Comparison of ENCODE assay signal across 18 cellular contexts in genomic region chr10:8279598-8279997, GRCh38.
A peak's percentile ranks its signal among the peaks of the same experiment; 100 is the strongest.
DNase-seq lines count a peak whose midpoint lies in the region; ATAC-seq and TF ChIP-seq lines count a peak whose summit lies in the region.
"Had no signal": no experiment of that assay in that cellular context is flagged by ENCODE, and none has a peak within 500 bp of the region (broad histone marks: within the 10 kb centered on the region; RNA-seq: fewer than 3 reads in every experiment).

No MANE protein-coding gene starts in this region.

- intact Hi-C loops in activated T-helper 1 cell treated with anti-CD3 and anti-CD28 coated beads, Interleukin-12 subunit alpha, Interleukin-12 subunit beta, Interleukin-2, Interleukin-4 antibody, amounts not matched to agents 30 ng/mL and 10 ng/mL and 1 ng/mL, durations not matched to agents 14 hours and 24 hours and 36 hours (cut with micrococcal nuclease), result no loop called here

- CTCF ChIA-PET in HEK293T (lab: Yijun Ruan, JAX), result no interaction called here

- POLR2A ChIA-PET in HEK293T (lab: Yijun Ruan, JAX), result no interaction called here

- H3K4me3 ChIP-seq in brain microvascular endothelial cell (ENCODE audit: low read depth, low read length), result no peak overlapping the region
- H3K4me3 ChIP-seq: Peyer's patch, testis had no signal

- H3K27ac Mint-ChIP-seq in activated T-helper 1 cell treated with anti-CD3 and anti-CD28 coated beads, Interleukin-12 subunit alpha, Interleukin-12 subunit beta, Interleukin-2, Interleukin-4 antibody, amounts not matched to agents 30 ng/mL and 10 ng/mL and 1 ng/mL, durations not matched to agents 14 hours and 24 hours and 36 hours, result no peak overlapping the region
- H3K27ac Mint-ChIP-seq: CD4-positive, alpha-beta T cell had no signal

- no peak overlapping the region for H3K4me3 Mint-ChIP-seq in activated T-helper 1 cell treated with anti-CD3 and anti-CD28 coated beads, Interleukin-12 subunit alpha, Interleukin-12 subunit beta, Interleukin-2, Interleukin-4 antibody, amounts not matched to agents 30 ng/mL and 10 ng/mL and 1 ng/mL, durations not matched to agents 14 hours and 24 hours and 36 hours
- H3K4me3 Mint-ChIP-seq: activated T-cell treated with anti-CD3 and anti-CD28 coated beads, Interleukin-2, amount 50 U/mL, for 4 hours; CD4-positive, alpha-beta T cell; naive thymus-derived CD8-positive, alpha-beta T cell had no signal

- H3K9me3 Mint-ChIP-seq in activated T-helper 1 cell treated with anti-CD3 and anti-CD28 coated beads, Interleukin-12 subunit alpha, Interleukin-12 subunit beta, Interleukin-2, Interleukin-4 antibody, amounts not matched to agents 30 ng/mL and 10 ng/mL and 1 ng/mL, durations not matched to agents 14 hours and 24 hours and 36 hours, result peaks cover 9% of the 10 kb centered on the region
- H3K9me3 Mint-ChIP-seq: activated T-cell treated with anti-CD3 and anti-CD28 coated beads, Interleukin-2, amount 50 U/mL, for 4 hours; CD4-positive, alpha-beta T cell had no signal

- H3K27me3 Mint-ChIP-seq in activated T-helper 1 cell treated with anti-CD3 and anti-CD28 coated beads, Interleukin-12 subunit alpha, Interleukin-12 subunit beta, Interleukin-2, Interleukin-4 antibody, amounts not matched to agents 30 ng/mL and 10 ng/mL and 1 ng/mL, durations not matched to agents 14 hours and 24 hours and 36 hours (ENCODE audit: insufficient read depth), result peaks cover 20% of the 10 kb centered on the region
- H3K27me3 Mint-ChIP-seq: CD4-positive, alpha-beta T cell had no signal

- no peaks in the 10 kb centered on the region for H3K36me3 ChIP-seq in brain microvascular endothelial cell (replicated peaks)
- H3K36me3 ChIP-seq: Peyer's patch had no signal

- ATAC-seq in GM21381 (IDR thresholded peaks at IDR 0.05; ENCODE audit: unreplicated experiment), result no peak
- ATAC-seq: activated T-cell treated with anti-CD3 and anti-CD28 coated beads, Interleukin-2, amount 50 U/mL, for 4 hours; left ventricle myocardium superior; naive thymus-derived CD8-positive, alpha-beta T cell had no signal

- in situ Hi-C loops in brain microvascular endothelial cell (cut with HindIII; ENCODE audit: low pct_ligation_motif_present, low sequenced_read_pairs), result no loop called here

- no peak overlapping the region for H3K27ac ChIP-seq in brain microvascular endothelial cell
- H3K27ac ChIP-seq: Peyer's patch, testis had no signal

- no peaks in the 10 kb centered on the region for H3K27me3 ChIP-seq in brain microvascular endothelial cell (replicated peaks)
- H3K27me3 ChIP-seq: Peyer's patch, testis had no signal

- DNase-seq in EH (ENCODE audit: low read depth), result peak; percentile 57
- peak; percentile 75 for DNase-seq in M059J (ENCODE audit: low read depth)
- DNase-seq in brain microvascular endothelial cell, result peak; percentile 1
- DNase-seq in non-pigmented ciliary epithelial cell (ENCODE audit: low read depth), result peak; percentile 10
- no peak for DNase-seq in activated T-helper 1 cell treated with anti-CD3 and anti-CD28 coated beads, Interleukin-12 subunit alpha, Interleukin-12 subunit beta, Interleukin-2, Interleukin-4 antibody, amounts not matched to agents 30 ng/mL and 10 ng/mL and 1 ng/mL, durations not matched to agents 14 hours and 24 hours and 36 hours (ENCODE audit: low spot score)
- no peak for DNase-seq in UCSD-AML1 (lab: John Stamatoyannopoulos, UW; ENCODE audit: unreplicated experiment)
- no peak for DNase-seq in HEK293T (ENCODE audit: extremely low spot score)
- DNase-seq: activated T-cell treated with anti-CD3 and anti-CD28 coated beads, Interleukin-2, amount 50 U/mL, for 4 hours; amniotic stem cell; CD4-positive, alpha-beta T cell; GF-D8; left ventricle myocardium superior; naive thymus-derived CD8-positive, alpha-beta T cell; NCI-H1694; NCI-H526; Peyer's patch; testis had no signal

- TF ChIP-seq CTCF in brain microvascular endothelial cell (IDR thresholded peaks at IDR 0.05; ENCODE audit: low read depth, low read length, missing control alignments), result no peak

- H3K36me3 Mint-ChIP-seq in activated T-helper 1 cell treated with anti-CD3 and anti-CD28 coated beads, Interleukin-12 subunit alpha, Interleukin-12 subunit beta, Interleukin-2, Interleukin-4 antibody, amounts not matched to agents 30 ng/mL and 10 ng/mL and 1 ng/mL, durations not matched to agents 14 hours and 24 hours and 36 hours (ENCODE audit: low read depth), result peaks cover 1% of the 10 kb centered on the region
- H3K36me3 Mint-ChIP-seq: naive thymus-derived CD8-positive, alpha-beta T cell had no signal

- peaks cover 12% of the 10 kb centered on the region for H3K4me1 Mint-ChIP-seq in activated T-helper 1 cell treated with anti-CD3 and anti-CD28 coated beads, Interleukin-12 subunit alpha, Interleukin-12 subunit beta, Interleukin-2, Interleukin-4 antibody, amounts not matched to agents 30 ng/mL and 10 ng/mL and 1 ng/mL, durations not matched to agents 14 hours and 24 hours and 36 hours (ENCODE audit: low read depth)

TF ChIP-seq in HEK293T, 16 proteins besides CTCF, POLR2A, EP300 and RAD21:
- TF ChIP-seq ZNF384 (IDR thresholded peaks at IDR 0.05) (no peak), FOXM1 (IDR thresholded peaks at IDR 0.05; ENCODE audit: borderline replicate concordance) (no peak), SUZ12 (IDR thresholded peaks at IDR 0.05) (no peak), TARDBP (IDR thresholded peaks at IDR 0.05) (no peak), CTBP1 (IDR thresholded peaks at IDR 0.05; ENCODE audit: borderline replicate concordance) (no peak), BHLHE40 (IDR thresholded peaks at IDR 0.05; ENCODE audit: borderline replicate concordance) (no peak), HDGF (IDR thresholded peaks at IDR 0.05; ENCODE audit: borderline replicate concordance) (no peak), NFRKB (IDR thresholded peaks at IDR 0.05) (no peak), ELF4 (IDR thresholded peaks at IDR 0.05) (no peak), FOXA1 (IDR thresholded peaks at IDR 0.05) (no peak), SP1 (IDR thresholded peaks at IDR 0.05) (no peak), ARNT (IDR thresholded peaks at IDR 0.05) (no peak), PKNOX1 (IDR thresholded peaks at IDR 0.05) (no peak), FOXK2 (IDR thresholded peaks at IDR 0.05) (no peak), L3MBTL2 (conservative IDR thresholded peaks at IDR 0.05) (no peak), LEF1 (IDR thresholded peaks at IDR 0.05; ENCODE audit: borderline replicate concordance) (no peak)

Comparison
In these comparisons a context has a peak if more than half of its experiments do, and no peak if none do; other contexts are left out.
1. DNase-seq: peak in EH (single experiment), M059J (single experiment), brain microvascular endothelial cell (single experiment) and non-pigmented ciliary epithelial cell (single experiment); none in activated T-helper 1 cell treated with anti-CD3 and anti-CD28 coated beads, Interleukin-12 subunit alpha, Interleukin-12 subunit beta, Interleukin-2, Interleukin-4 antibody, amounts not matched to agents 30 ng/mL and 10 ng/mL and 1 ng/mL, durations not matched to agents 14 hours and 24 hours and 36 hours (single experiment), UCSD-AML1 (single experiment) and HEK293T (single experiment).